11 cellular contexts compared by ENCODE assay signal in the genomic region with DNA sequence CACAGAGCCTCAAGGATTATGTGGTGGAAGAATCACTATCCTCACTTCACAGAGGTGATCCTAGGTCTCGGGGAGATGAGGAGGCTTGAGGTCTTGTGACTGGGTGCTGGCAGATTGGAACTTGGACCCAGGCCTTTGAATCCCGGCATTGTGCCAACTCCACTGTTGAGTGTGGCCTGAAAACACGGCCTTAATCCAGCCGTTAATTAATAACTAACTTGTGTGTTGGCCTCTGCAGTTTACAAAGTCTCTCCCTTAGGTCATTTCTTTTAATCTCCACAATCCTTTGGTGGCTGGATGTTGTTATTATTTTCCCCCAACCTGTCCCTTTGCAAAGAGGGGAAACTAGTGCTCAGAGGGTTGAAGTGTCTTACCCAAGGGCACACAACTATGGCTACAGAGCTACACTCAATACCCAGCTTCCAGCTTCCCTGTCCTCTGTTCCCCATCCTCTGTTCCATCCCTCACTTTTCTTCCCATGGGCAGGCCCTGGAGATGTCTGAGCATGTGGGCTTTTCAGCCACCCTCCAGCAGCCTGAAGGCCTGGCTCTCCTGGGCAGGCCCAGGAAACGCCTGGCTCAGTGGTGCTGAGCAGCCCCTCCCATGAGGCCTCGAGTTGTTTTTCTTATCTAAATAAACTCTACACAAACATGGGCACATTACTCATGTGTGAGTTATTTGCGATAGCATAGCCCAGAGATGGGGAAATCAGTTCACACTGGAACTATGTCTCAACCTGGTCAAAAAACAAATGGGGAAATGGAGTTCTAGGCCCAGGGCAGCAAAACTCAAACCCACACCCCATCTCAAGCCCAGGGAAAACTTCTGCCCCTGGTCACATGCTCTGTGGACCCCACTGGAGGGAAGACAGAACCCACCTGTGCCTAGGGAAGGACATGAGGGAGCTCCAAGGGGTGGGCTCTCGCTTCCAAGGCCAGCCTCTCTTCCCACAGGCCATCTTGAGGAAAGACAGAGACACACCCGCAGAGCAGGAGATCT. TPM values are rescaled to one million over a fixed set of nuclear protein-coding genes. Genes with fewer than 3 reads are reported as not detected.
DNase-seq lines count a peak whose midpoint lies in the region; ATAC-seq and TF ChIP-seq lines count a peak whose summit lies in the region.
"Had no signal": no experiment of that assay in that cellular context is flagged by ENCODE, and none has a peak within 500 bp of the region (broad histone marks: within the 10 kb centered on the region; RNA-seq: fewer than 3 reads in every experiment).

No MANE protein-coding gene starts in this region.

- intact Hi-C loops in adrenal gland (cut with DNase I): no loop called here

- peak overlapping the region in 3 of 5 donors; percentile 45 to 78 (median 73) for H3K27ac ChIP-seq in adrenal gland
- peak overlapping the region; percentile 97 for H3K27ac ChIP-seq in hepatocyte
- H3K27ac ChIP-seq in stomach smooth muscle (ENCODE audit: low read length): peak overlapping the region; percentile 6

- no peaks in the 10 kb centered on the region for H3K27me3 ChIP-seq in adrenal gland
- H3K27me3 ChIP-seq in hepatocyte: no peaks in the 10 kb centered on the region
- no peaks in the 10 kb centered on the region for H3K27me3 ChIP-seq in stomach smooth muscle (ENCODE audit: control insufficient read depth in 1 of 2, insufficient read depth in 2 of 2, low read length in 2 of 2)
- H3K27me3 ChIP-seq: ovary had no signal

- H3K36me3 ChIP-seq in adrenal gland (replicated peaks in 1 of 2) (no peaks in the 10 kb centered on the region), hepatocyte (replicated peaks; ENCODE audit: insufficient read depth, low read depth) (no peaks in the 10 kb centered on the region), stomach smooth muscle (ENCODE audit: control insufficient read depth in 2 of 2, insufficient read depth in 2 of 2, low read length in 2 of 2) (no peaks in the 10 kb centered on the region)
- H3K36me3 ChIP-seq: ovary had no signal

- no peak overlapping the region for H3K9ac ChIP-seq in stomach smooth muscle (ENCODE audit: low read length in 2 of 2)

- H3K4me1 ChIP-seq in adrenal gland (replicated peaks in 1 of 2) (peaks cover 20 to 33% of the 10 kb centered on the region in 2 donors), hepatocyte (ENCODE audit: insufficient read depth) (peaks cover 45% of the 10 kb centered on the region), stomach smooth muscle (ENCODE audit: control insufficient read depth, insufficient read depth, low read length) (peaks cover 29% of the 10 kb centered on the region)

- H3K4me2 ChIP-seq in hepatocyte: peak overlapping the region; percentile 50

- DNase-seq in HK-2 (ENCODE audit: unreplicated experiment) (peak; percentile 57), adrenal gland (peak in 6 of 7 donors; percentile 71 to 80 (median 77)), hepatocyte (ENCODE audit: low spot score) (peak; percentile 92), NCI-H128 (lab: John Stamatoyannopoulos, UW; ENCODE audit: unreplicated experiment) (no peak), NCI-H1694 (lab: John Stamatoyannopoulos, UW) (no peak)
- DNase-seq: activated naive CD4-positive, alpha-beta T cell; NCI-H187 treated with DMSO at 0.1 percent for 48 hours had no signal

- ATAC-seq in HG02763 (IDR thresholded peaks at IDR 0.05; ENCODE audit: unreplicated experiment): no peak
- no peak for ATAC-seq in GM19395 (IDR thresholded peaks at IDR 0.05; ENCODE audit: unreplicated experiment)

- H4K20me1 ChIP-seq in hepatocyte (ENCODE audit: insufficient read depth, poor library complexity, severe bottlenecking): no peaks in the 10 kb centered on the region

- WGBS in adrenal gland, 4 donors: 64 to 68% (median 66%) methylated on average over 8 to 9 of the region's 9 CpGs
- 51% methylated on average over 9 of the region's 9 CpGs for WGBS in hepatocyte (ENCODE audit: low lambda C conversion rate, missing lambda C conversion rate)

- no peaks in the 10 kb centered on the region for H3K9me3 ChIP-seq in adrenal gland (replicated peaks in 1 of 3)
- no peaks in the 10 kb centered on the region for H3K9me3 ChIP-seq in hepatocyte (ENCODE audit: low read depth)
- H3K9me3 ChIP-seq in stomach smooth muscle (ENCODE audit: control insufficient read depth in 2 of 2, low read length in 2 of 2): no peaks in the 10 kb centered on the region
- H3K9me3 ChIP-seq: ovary had no signal

- H3K9me2 ChIP-seq in hepatocyte (replicated peaks; ENCODE audit: insufficient read depth): no peaks in the 10 kb centered on the region

- H3K79me2 ChIP-seq in hepatocyte: no peaks in the 10 kb centered on the region

- peak in 1 of 2 donors; percentile 22 for TF ChIP-seq POLR2A in adrenal gland (IDR thresholded peaks at IDR 0.05)

- no peak overlapping the region for H2AFZ ChIP-seq in hepatocyte

- no peak overlapping the region for H3K4me3 ChIP-seq in adrenal gland
- no peak overlapping the region for H3K4me3 ChIP-seq in hepatocyte
- no peak overlapping the region for H3K4me3 ChIP-seq in stomach smooth muscle (ENCODE audit: low read length in 2 of 2)
- H3K4me3 ChIP-seq: ovary had no signal

- TF ChIP-seq CTCF in adrenal gland (IDR thresholded peaks at IDR 0.05): no peak
- no peak for TF ChIP-seq CTCF in hepatocyte (IDR thresholded peaks at IDR 0.05; ENCODE audit: poor library complexity)

RNA-seq across cellular contexts. Expression of a gene that starts 16.8 kb away (rescaled TPM):
- 10 to 100 TPM in 5 of 8 donors, 1 to 10 TPM in 3; 6.7 to 92.0 (median 15.2) TPM for total RNA-seq in adrenal gland
- 1 to 10 TPM; 6.4 to 7.8 (median 7.2) TPM for polyA plus RNA-seq in adrenal gland
- total RNA-seq in hepatocyte: 24.6 and 32.2 TPM in 2 replicates
- polyA plus RNA-seq in hepatocyte: 24.7 and 26.5 TPM in 2 replicates

Comparison
In these comparisons a context has a peak if more than half of its experiments do, and no peak if none do; other contexts are left out.
1. DNase-seq: peak in HK-2 (single experiment), adrenal gland (6 of 7) and hepatocyte (single experiment); none in NCI-H128 (single experiment) and NCI-H1694 (single experiment).
2. H3K27ac ChIP-seq: peak in every context shown above with its lines; median percentile 97 in hepatocyte; 73 in adrenal gland; 6 in stomach smooth muscle.